8 cellular contexts compared by ENCODE assay signal in genomic region chr3:142578309-142579223, GRCh38. TPM values are rescaled to one million over a fixed set of nuclear protein-coding genes. Genes with fewer than 3 reads are reported as not detected.
A peak's percentile ranks its signal among the peaks of the same experiment; 100 is the strongest.
DNase-seq lines count a peak whose midpoint lies in the region; ATAC-seq, FAIRE-seq and TF ChIP-seq lines count a peak whose summit lies in the region.

TSS of gene ATR (minus strand) at chr3:142578733. CDS start at chr3:142578704, 29 bp downstream.

- TF ChIP-seq CTCF in AG04449 (IDR thresholded peaks at IDR 0.05; ENCODE audit: insufficient read depth, low read length, missing control alignments) (no peak), WI38 (IDR thresholded peaks at IDR 0.05; ENCODE audit: low read depth, low read length) (no peak), bronchial epithelial cell (IDR thresholded peaks at IDR 0.05; ENCODE audit: insufficient read depth, low read length, severe bottlenecking) (no peak)

- CTCF ChIA-PET in AG04449 (lab: Yijun Ruan, JAX): interaction anchor here (1.0 to 2.1 kb wide), 3 partner anchors 9 to 437 kb away, joined by 3 to 7 read pairs (median 6); no protein-coding TSS in a partner anchor

- peak within 1 kb of the TSS; percentile 99 for H3K4me3 ChIP-seq in AG04449 (ENCODE audit: low read depth, low read length)
- peak within 1 kb of the TSS; percentile 97 for H3K4me3 ChIP-seq in WI38 (ENCODE audit: low read depth, low read length)
- peak within 1 kb of the TSS; percentile 79 for H3K4me3 ChIP-seq in bronchial epithelial cell (ENCODE audit: low read depth, low read length)

- no peak for FAIRE-seq in bronchial epithelial cell (lab: Jason Lieb, UNC)

- DNase-seq in AG04449 (ENCODE audit: low read depth, low spot score) (peak; percentile 80), NCI-H2227 treated with DMSO at 0.1 percent for 48 hours (lab: John Stamatoyannopoulos, UW) (peak; percentile 89), bronchial epithelial cell (ENCODE audit: low read depth) (peak; percentile 89), iPS-NIHi7 (ENCODE audit: extremely low spot score) (peak; percentile 94), smooth muscle cell of the brain vasculature (ENCODE audit: low read depth, low spot score) (peak; percentile 88)

- no peaks in the 10 kb centered on the region for H3K36me3 ChIP-seq in bronchial epithelial cell (ENCODE audit: control insufficient read depth, insufficient read depth, low read length)

- ATAC-seq in GM18907 (IDR thresholded peaks at IDR 0.05; ENCODE audit: unreplicated experiment) (peak; percentile 95), HG03159 (IDR thresholded peaks at IDR 0.05; ENCODE audit: unreplicated experiment) (peak; percentile 94)

- POLR2A ChIA-PET in AG04449 (lab: Yijun Ruan, JAX): interaction anchor here (1.0 to 1.4 kb wide), 5 partner anchors 11 to 146 kb away, joined by 3 to 4 read pairs (median 4); partner anchors contain the start of gene TRPC1

- peaks cover 2% of the 10 kb centered on the region for H3K27me3 ChIP-seq in bronchial epithelial cell (ENCODE audit: control insufficient read depth, insufficient read depth, low read length)

RNA-seq across cellular contexts. Expression of gene ATR, which starts in this region (rescaled TPM):
- total RNA-seq in bronchial epithelial cell: 17.3 and 22.4 TPM in 2 replicates

Comparison
In these comparisons a context has a peak if more than half of its experiments do, and no peak if none do; other contexts are left out.
1. Peak in every context shown above with its lines: DNase-seq, ATAC-seq and H3K4me3 ChIP-seq.